23 cellular contexts compared by ENCODE assay signal in the genomic region with DNA sequence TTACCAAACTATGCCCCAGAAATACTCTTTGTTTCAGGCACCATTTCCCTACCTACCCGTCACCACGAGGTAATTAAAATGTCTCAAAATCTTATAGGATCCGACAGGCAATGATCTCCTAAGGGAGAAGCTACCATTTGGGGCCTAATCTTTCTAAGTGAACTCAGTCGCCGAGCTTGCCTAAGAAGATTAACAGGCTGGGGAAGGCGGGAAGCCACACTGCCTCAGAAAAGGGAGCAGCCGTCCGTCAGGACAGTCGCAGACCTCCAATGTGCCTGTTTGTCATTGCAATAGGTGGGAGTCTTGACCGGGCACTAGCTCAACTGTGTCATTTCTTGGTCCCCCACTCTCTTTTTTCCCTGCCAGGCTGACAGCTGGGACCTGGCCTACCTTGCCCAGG. TPM values are rescaled to one million over a fixed set of nuclear protein-coding genes. Genes with fewer than 3 reads are reported as not detected.
A peak's percentile ranks its signal among the peaks of the same experiment; 100 is the strongest.
DNase-seq lines count a peak whose midpoint lies in the region; ATAC-seq, FAIRE-seq and TF ChIP-seq lines count a peak whose summit lies in the region.
"Had no signal": no experiment of that assay in that cellular context is flagged by ENCODE, and none has a peak within 500 bp of the region (broad histone marks: within the 10 kb centered on the region; RNA-seq: fewer than 3 reads in every experiment).

No MANE protein-coding gene starts in this region.

- no peak overlapping the region for H3K4ac ChIP-seq in neuronal stem cell (ENCODE audit: low read length)

- no peak overlapping the region for H2BK5ac ChIP-seq in neuronal stem cell (ENCODE audit: low read length)

- H3K23ac ChIP-seq in neuronal stem cell (ENCODE audit: low read depth, low read length, poor library complexity), result no peak overlapping the region

- H3K27me3 ChIP-seq in endodermal cell (ENCODE audit: control insufficient read depth, insufficient read depth, low read length, poor library complexity, severe bottlenecking) (no peaks in the 10 kb centered on the region), neuronal stem cell (ENCODE audit: control insufficient read depth in 3 of 3, insufficient read depth in 3 of 3, low read depth in 1 of 3, low read length in 3 of 3) (peaks cover 0 to 4% (median 0%) of the 10 kb centered on the region in 3 experiments), brain microvascular endothelial cell (replicated peaks) (no peaks in the 10 kb centered on the region), PC-3 (ENCODE audit: low read length) (no peaks in the 10 kb centered on the region)
- H3K27me3 ChIP-seq: SJCRH30 had no signal

- peak; percentile 53 for FAIRE-seq in D721Med (lab: Jason Lieb, UNC)
- FAIRE-seq: A204.1, GM12891, HTR-8/SVneo, RCC 7860 had no signal

- CTCF ChIA-PET in PC-3 (lab: Charles Lee), result no interaction called here

- H3K14ac ChIP-seq in neuronal stem cell (ENCODE audit: low read length), result no peak overlapping the region

- no peak overlapping the region for H2AFZ ChIP-seq in neuronal stem cell (ENCODE audit: low read length)
- no peak overlapping the region for H2AFZ ChIP-seq in PC-3 (ENCODE audit: low read length)
- H2AFZ ChIP-seq: GM23248 had no signal

- intact Hi-C loops in PC-3 (cut with micrococcal nuclease), result no loop called here

- in situ Hi-C loops in brain microvascular endothelial cell (cut with HindIII; ENCODE audit: low pct_ligation_motif_present, low sequenced_read_pairs), result no loop called here

- H3K79me1 ChIP-seq in neuronal stem cell (ENCODE audit: low read depth, low read length), result no peaks in the 10 kb centered on the region

- peaks cover 26% of the 10 kb centered on the region for H3K4me1 Mint-ChIP-seq in endodermal cell

- no peaks in the 10 kb centered on the region for H3K9me3 ChIP-seq in endodermal cell (ENCODE audit: control insufficient read depth, low read length)
- no peaks in the 10 kb centered on the region for H3K9me3 ChIP-seq in neuronal stem cell (replicated peaks in 1 of 2; ENCODE audit: control insufficient read depth in 2 of 2, insufficient read depth in 1 of 2, low read depth in 1 of 2, low read length in 2 of 2)
- no peaks in the 10 kb centered on the region for H3K9me3 ChIP-seq in PC-3 (ENCODE audit: low read length)
- H3K9me3 ChIP-seq: SJCRH30 had no signal

- H3K4me2 ChIP-seq in neuronal stem cell (ENCODE audit: insufficient read depth, low read length, poor library complexity, severe bottlenecking) (no peak overlapping the region), PC-3 (ENCODE audit: low read length) (no peak overlapping the region)

- no peak overlapping the region for H2BK12ac ChIP-seq in neuronal stem cell (ENCODE audit: low read length)

- H2AK5ac ChIP-seq in neuronal stem cell (ENCODE audit: low read depth, low read length), result no peak overlapping the region

- no peak overlapping the region for H2BK15ac ChIP-seq in neuronal stem cell (ENCODE audit: low read length)

- H3K27ac Mint-ChIP-seq in endodermal cell, result peak overlapping the region; percentile 56

- no peaks in the 10 kb centered on the region for H3K9me3 Mint-ChIP-seq in endodermal cell

- 81 to 91% methylated on average over 10 of the region's 10 CpGs for WGBS in endodermal cell (ENCODE audit: insufficient coverage in 1 of 2, insufficient read length in 1 of 2), 2 experiments
- WGBS in neuronal stem cell (ENCODE audit: extremely low coverage in 2 of 2, insufficient read length in 2 of 2, insufficient replicate concordance in 1 of 2), 2 donors, result no CpG with 5 or more reads among the region's 10 CpGs

- no peaks in the 10 kb centered on the region for H4K20me1 ChIP-seq in PC-3 (ENCODE audit: low read length)

- H3K36me3 ChIP-seq in endodermal cell (ENCODE audit: control insufficient read depth, insufficient read depth, low read length), result no peaks in the 10 kb centered on the region
- no peaks in the 10 kb centered on the region for H3K36me3 ChIP-seq in neuronal stem cell (replicated peaks in 1 of 2; ENCODE audit: control insufficient read depth in 2 of 2, insufficient read depth in 2 of 2, low read length in 2 of 2)
- H3K36me3 ChIP-seq in brain microvascular endothelial cell (replicated peaks), result no peaks in the 10 kb centered on the region
- no peaks in the 10 kb centered on the region for H3K36me3 ChIP-seq in PC-3 (ENCODE audit: low read depth, low read length)
- H3K36me3 ChIP-seq: SJCRH30 had no signal

- H3K4me3 ChIP-seq in endodermal cell (ENCODE audit: low read length) (no peak overlapping the region), neuronal stem cell (ENCODE audit: low read length in 2 of 2) (no peak overlapping the region), brain microvascular endothelial cell (ENCODE audit: low read depth, low read length) (no peak overlapping the region), PC-3 (ENCODE audit: low read length) (no peak overlapping the region)
- H3K4me3 ChIP-seq: GM23248, SJCRH30 had no signal

- no peaks in the 10 kb centered on the region for H3K36me3 Mint-ChIP-seq in endodermal cell (ENCODE audit: low read depth)

- DNase-seq in D721Med (ENCODE audit: insufficient read length, low spot score) (no peak), NCI-H524 treated with DMSO at 0.1 percent for 48 hours (lab: John Stamatoyannopoulos, UW) (peak; percentile 81), endodermal cell (peak; percentile 52), neuronal stem cell (ENCODE audit: low spot score) (no peak), brain microvascular endothelial cell (no peak), PC-3 (no peak)
- DNase-seq: DND-41; GM23248; HCEC 1CT; KG1; NCI-H1105; NCI-H146; NCI-H2029; NCI-H526 treated with DMSO at 0.1 percent for 48 hours; NK-92 treated with Interleukin-12 subunit alpha and Interleukin-12 subunit beta, amount 100 ng/mL, for 24 hours; SJCRH30; T-helper 1 cell had no signal

- no peak overlapping the region for H3K18ac ChIP-seq in neuronal stem cell (ENCODE audit: low read length)

- H3K4me1 ChIP-seq in endodermal cell (ENCODE audit: control insufficient read depth, insufficient read depth, low read length) (peaks cover 9% of the 10 kb centered on the region), neuronal stem cell (ENCODE audit: control insufficient read depth in 2 of 2, insufficient read depth in 1 of 2, low read depth in 1 of 2, low read length in 2 of 2) (peaks cover 0 to 6% of the 10 kb centered on the region in 2 donors), PC-3 (ENCODE audit: insufficient read depth, low read length) (peaks cover 8% of the 10 kb centered on the region)

- no peak overlapping the region for H3K4me3 Mint-ChIP-seq in endodermal cell

- H3K9ac ChIP-seq in endodermal cell (ENCODE audit: extremely low read depth, low read length, poor library complexity, severe bottlenecking) (no peak overlapping the region), neuronal stem cell (ENCODE audit: low read depth, low read length, poor library complexity) (peak overlapping the region; percentile 39), PC-3 (ENCODE audit: low read length) (no peak overlapping the region)
- H3K9ac ChIP-seq: GM23248 had no signal

- H2BK120ac ChIP-seq in neuronal stem cell (ENCODE audit: low read depth, low read length), result no peak overlapping the region

- no peak for TF ChIP-seq CTCF in D721Med (IDR thresholded peaks at IDR 0.05; ENCODE audit: insufficient read depth, missing control alignments)
- TF ChIP-seq CTCF in endodermal cell (conservative IDR thresholded peaks at IDR 0.05), result no peak
- no peak for TF ChIP-seq CTCF in brain microvascular endothelial cell (IDR thresholded peaks at IDR 0.05; ENCODE audit: low read depth, low read length, missing control alignments)
- no peak for TF ChIP-seq CTCF in PC-3 (conservative IDR thresholded peaks at IDR 0.05; ENCODE audit: low read depth, low read length)

- no TSS peak for BruUV-seq in PC-3 (replicated peaks; lab: Mats Ljungman, UMichigan)

- no peak overlapping the region for H4K91ac ChIP-seq in neuronal stem cell (ENCODE audit: low read depth, low read length, poor library complexity)

- peaks cover 31% of the 10 kb centered on the region for H3K79me2 ChIP-seq in PC-3 (ENCODE audit: low read length)

- no peak overlapping the region for H3K27ac ChIP-seq in endodermal cell (ENCODE audit: low read depth, low read length)
- H3K27ac ChIP-seq in neuronal stem cell (replicated peaks; ENCODE audit: low read length), result no peak overlapping the region
- H3K27ac ChIP-seq in brain microvascular endothelial cell, result no peak overlapping the region
- H3K27ac ChIP-seq in PC-3 (ENCODE audit: low read length), result no peak overlapping the region
- H3K27ac ChIP-seq: C4-2B, GM23248, SJCRH30 had no signal

- no peaks in the 10 kb centered on the region for H3K9me2 ChIP-seq in PC-3 (replicated peaks; ENCODE audit: low read length)

- H3F3A ChIP-seq in PC-3 (ENCODE audit: low read length, unreplicated experiment), result no peaks in the 10 kb centered on the region

- POLR2A ChIA-PET in PC-3 (lab: Charles Lee; ENCODE audit: unreplicated experiment), result interaction anchor here (0.7 kb wide), 1 partner anchor 54 kb away, joined by 5 read pairs; no protein-coding TSS in a partner anchor

- no peak overlapping the region for H4K8ac ChIP-seq in neuronal stem cell (ENCODE audit: low read depth, low read length)

- ATAC-seq in HG02623 (IDR thresholded peaks at IDR 0.05; ENCODE audit: unreplicated experiment), result no peak
- ATAC-seq in PC-3, result no peak

- peaks cover 3% of the 10 kb centered on the region for H3K27me3 Mint-ChIP-seq in endodermal cell (ENCODE audit: insufficient read depth)

RNA-seq across cellular contexts. Expression of a gene that starts 4.6 kb away (rescaled TPM):
- total RNA-seq in endodermal cell, result 10 to 100 TPM; 51.3 to 62.6 TPM
- 51.1 TPM for polyA plus RNA-seq in endodermal cell (2013, experiment 1 of 2)
- 50.8 TPM for polyA plus RNA-seq in endodermal cell (2013, experiment 2 of 2)
- polyA plus RNA-seq in neuronal stem cell (2013, experiment 1 of 2), result 27.7 TPM
- 26.3 TPM for polyA plus RNA-seq in neuronal stem cell (2013, experiment 2 of 2)
- total RNA-seq in PC-3 (2014; rRNA removed), result 43.2 and 45.6 TPM in 2 replicates

Comparison
In these comparisons a context has a peak if more than half of its experiments do, and no peak if none do; other contexts are left out.
1. DNase-seq: peak in NCI-H524 treated with DMSO at 0.1 percent for 48 hours (single experiment) and endodermal cell (single experiment); none in D721Med (single experiment), neuronal stem cell (single experiment), brain microvascular endothelial cell (single experiment) and PC-3 (single experiment).